Comparison of ENCODE assay signal across 10 cellular contexts in genomic region chr6:155142902-155143609, GRCh38.
DNase-seq lines count a peak whose midpoint lies in the region; ATAC-seq and TF ChIP-seq lines count a peak whose summit lies in the region.
"Had no signal": no experiment of that assay in that cellular context is flagged by ENCODE, and none has a peak within 500 bp of the region (broad histone marks: within the 10 kb centered on the region; RNA-seq: fewer than 3 reads in every experiment).

No MANE protein-coding gene starts in this region.

- TF ChIP-seq CTCF in foreskin fibroblast (IDR thresholded peaks at IDR 0.05; ENCODE audit: low read depth, low read length) (no peak), thoracic aorta (IDR thresholded peaks at IDR 0.05) (no peak)

- peaks cover 7% of the 10 kb centered on the region for H3K36me3 Mint-ChIP-seq in activated T-cell treated with anti-CD3 and anti-CD28 coated beads, Interleukin-2, amount 50 U/mL, for 4 hours (ENCODE audit: insufficient read depth)
- H3K36me3 Mint-ChIP-seq in T-helper 1 cell treated with Interleukin-12 subunit alpha and Interleukin-12 subunit beta and Interleukin-4 antibody, amounts not matched to agents 30 μg/mL and 1 μg/mL, for 36 hours (ENCODE audit: low read depth): peaks cover 9% of the 10 kb centered on the region

- no peaks in the 10 kb centered on the region for H3K27me3 Mint-ChIP-seq in activated T-cell treated with anti-CD3 and anti-CD28 coated beads, Interleukin-2, amount 50 U/mL, for 4 hours (ENCODE audit: low read depth)
- H3K27me3 Mint-ChIP-seq in T-helper 1 cell treated with Interleukin-12 subunit alpha and Interleukin-12 subunit beta and Interleukin-4 antibody, amounts not matched to agents 30 μg/mL and 1 μg/mL, for 36 hours (ENCODE audit: low read depth): no peaks in the 10 kb centered on the region

- peak; percentile 25 to 32 for ATAC-seq in activated T-cell treated with anti-CD3 and anti-CD28 coated beads, Interleukin-2, amount 50 U/mL, for 4 hours
- no peak for ATAC-seq in thoracic aorta (ENCODE audit: insufficient number of reproducible peaks, low FRiP score, low read depth)
- ATAC-seq in GM18498 (IDR thresholded peaks at IDR 0.05; ENCODE audit: unreplicated experiment): no peak
- no peak for ATAC-seq in HG03354 (IDR thresholded peaks at IDR 0.05; ENCODE audit: poor library complexity, severe bottlenecking, unreplicated experiment)

- H3K27ac Mint-ChIP-seq in T-helper 1 cell treated with Interleukin-12 subunit alpha and Interleukin-12 subunit beta and Interleukin-4 antibody, amounts not matched to agents 30 μg/mL and 1 μg/mL, for 36 hours: peak overlapping the region; percentile 91

- H3K27ac ChIP-seq in thoracic aorta: peak overlapping the region; percentile 30 to 43

- no peaks in the 10 kb centered on the region for H3K36me3 ChIP-seq in thoracic aorta

- H3K4me3 Mint-ChIP-seq in activated T-cell treated with anti-CD3 and anti-CD28 coated beads, Interleukin-2, amount 50 U/mL, for 4 hours: peak overlapping the region; percentile 67
- peak overlapping the region; percentile 76 for H3K4me3 Mint-ChIP-seq in T-helper 1 cell treated with Interleukin-12 subunit alpha and Interleukin-12 subunit beta and Interleukin-4 antibody, amounts not matched to agents 30 μg/mL and 1 μg/mL, for 36 hours

- H3K9me3 ChIP-seq in thoracic aorta: no peaks in the 10 kb centered on the region

- no peaks in the 10 kb centered on the region for H3K9me3 Mint-ChIP-seq in activated T-cell treated with anti-CD3 and anti-CD28 coated beads, Interleukin-2, amount 50 U/mL, for 4 hours
- peaks cover 6% of the 10 kb centered on the region for H3K9me3 Mint-ChIP-seq in T-helper 1 cell treated with Interleukin-12 subunit alpha and Interleukin-12 subunit beta and Interleukin-4 antibody, amounts not matched to agents 30 μg/mL and 1 μg/mL, for 36 hours

- H3K4me1 Mint-ChIP-seq in activated T-cell treated with anti-CD3 and anti-CD28 coated beads, Interleukin-2, amount 50 U/mL, for 4 hours (ENCODE audit: low read depth): peaks cover 28% of the 10 kb centered on the region
- H3K4me1 Mint-ChIP-seq in T-helper 1 cell treated with Interleukin-12 subunit alpha and Interleukin-12 subunit beta and Interleukin-4 antibody, amounts not matched to agents 30 μg/mL and 1 μg/mL, for 36 hours (ENCODE audit: low read depth): peaks cover 29% of the 10 kb centered on the region

- H3K4me1 ChIP-seq in thoracic aorta (ENCODE audit: control insufficient read depth in 1 of 2, low read depth in 2 of 2): peaks cover 6 to 26% of the 10 kb centered on the region in 2 donors

- no peak for DNase-seq in activated T-cell treated with anti-CD3 and anti-CD28 coated beads, Interleukin-2, amount 50 U/mL, for 4 hours
- DNase-seq in activated T-cell treated with anti-CD3 and anti-CD28 coated beads for 4 hours (no peak), foreskin fibroblast (peak in 1 of 2 donors; percentile 62), thoracic aorta (ENCODE audit: low spot score) (no peak), A172 (ENCODE audit: low spot score) (no peak)
- DNase-seq: COR-L47; stimulated activated CD4-positive, alpha-beta T cell treated with anti-CD3 and anti-CD28 coated beads, Interleukin-4, amount 100 ng/mL, for 1 hour had no signal

- H3K4me3 ChIP-seq in foreskin fibroblast (ENCODE audit: low read depth in 1 of 2, low read length in 2 of 2): peak overlapping the region; percentile 28 to 53
- peak overlapping the region; percentile 66 for H3K4me3 ChIP-seq in thoracic aorta

- no peaks in the 10 kb centered on the region for H3K27me3 ChIP-seq in thoracic aorta (replicated peaks; ENCODE audit: insufficient read depth)

Comparison
In these comparisons a context has a peak if more than half of its experiments do, and no peak if none do; other contexts are left out.
1. ATAC-seq: peak in activated T-cell treated with anti-CD3 and anti-CD28 coated beads, Interleukin-2, amount 50 U/mL, for 4 hours (2 of 2); none in thoracic aorta (single experiment), GM18498 (single experiment) and HG03354 (single experiment).